In the genomic region with DNA sequence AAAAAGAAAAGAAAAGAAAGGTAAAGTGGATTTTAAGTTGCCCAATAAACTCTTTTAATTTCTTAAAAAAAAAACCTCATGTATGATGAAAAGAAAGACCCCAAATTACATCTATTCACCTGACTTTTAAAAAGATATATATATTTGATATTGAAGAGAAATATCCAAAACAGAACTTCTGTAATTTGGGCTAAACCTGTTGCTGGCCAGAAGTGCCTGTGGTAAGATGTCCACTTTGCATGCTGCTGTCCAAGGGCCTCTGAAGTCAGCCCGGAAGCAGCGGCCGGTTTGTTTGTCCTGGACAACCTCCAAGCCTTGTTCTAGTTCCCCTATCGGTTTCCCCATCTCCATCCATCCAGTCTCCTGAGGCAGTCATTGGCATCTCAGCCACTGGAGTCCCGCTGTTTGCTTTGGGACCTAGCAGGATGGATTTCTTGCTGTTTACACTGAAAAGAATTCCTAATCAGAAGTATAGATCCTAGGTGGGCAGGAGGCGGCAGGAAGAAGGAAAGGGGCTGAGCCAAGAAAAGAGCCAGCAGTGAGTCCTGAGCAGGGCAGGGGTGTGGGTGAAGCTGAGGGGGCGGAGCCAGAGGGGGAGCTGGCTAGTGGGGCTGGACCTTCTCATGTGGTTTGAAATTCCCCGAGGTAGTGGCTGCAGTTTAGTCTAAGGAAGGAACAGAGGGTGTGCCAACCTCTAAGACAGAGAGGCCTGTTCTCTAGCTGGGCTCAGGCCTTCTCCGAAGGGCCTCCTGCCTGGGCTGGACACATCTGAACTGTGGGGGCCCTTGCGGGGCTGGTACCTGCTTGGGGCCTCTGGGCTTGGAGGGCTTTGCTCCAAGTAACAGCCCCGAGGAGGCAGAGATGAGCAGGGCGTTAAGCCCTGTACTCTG, we compare ENCODE assay signal across 9 cellular contexts. TPM values are rescaled to one million over a fixed set of nuclear protein-coding genes. Genes with fewer than 3 reads are reported as not detected.
DNase-seq lines count a peak whose midpoint lies in the region; ATAC-seq and TF ChIP-seq lines count a peak whose summit lies in the region.
"Had no signal": no experiment of that assay in that cellular context is flagged by ENCODE, and none has a peak within 500 bp of the region (broad histone marks: within the 10 kb centered on the region; RNA-seq: fewer than 3 reads in every experiment).

No MANE protein-coding gene starts in this region.

- no peaks in the 10 kb centered on the region for H3K36me3 Mint-ChIP-seq in CD4-positive, alpha-beta memory T cell
- H3K36me3 Mint-ChIP-seq in activated CD4-positive, alpha-beta T cell treated with anti-CD3 and anti-CD28 coated beads for 36 hours (ENCODE audit: low read depth): no peaks in the 10 kb centered on the region

- no peaks in the 10 kb centered on the region for H3K9me3 ChIP-seq in RWPE2 (ENCODE audit: severe bottlenecking)
- H3K9me3 ChIP-seq in psoas muscle: no peaks in the 10 kb centered on the region
- H3K9me3 ChIP-seq in CD4-positive, alpha-beta memory T cell (ENCODE audit: control insufficient read depth in 1 of 2, low read length in 2 of 2): no peaks in the 10 kb centered on the region

- H3K4me1 Mint-ChIP-seq in CD4-positive, alpha-beta memory T cell: peaks cover 6 to 22% (median 11%) of the 10 kb centered on the region in 4 donors
- peaks cover 4% of the 10 kb centered on the region for H3K4me1 Mint-ChIP-seq in activated CD4-positive, alpha-beta T cell treated with anti-CD3 and anti-CD28 coated beads for 36 hours

- CTCF ChIA-PET in CD4-positive, alpha-beta memory T cell (lab: Charles Lee; ENCODE audit: partially characterized antibody): interaction anchor here (0.7 kb wide), 1 partner anchor 16 kb away, joined by 4 read pairs; no protein-coding TSS in a partner anchor
- CTCF ChIA-PET in activated CD4-positive, alpha-beta T cell treated with anti-CD3 and anti-CD28 coated beads for 36 hours (lab: Charles Lee): interaction anchor here (1.1 to 1.6 kb wide), 2 partner anchors 28 to 144 kb away, joined by 3 to 11 read pairs; a partner anchor contains a TSS

- no peaks in the 10 kb centered on the region for H3K9me3 Mint-ChIP-seq in CD4-positive, alpha-beta memory T cell
- H3K9me3 Mint-ChIP-seq in activated CD4-positive, alpha-beta T cell treated with anti-CD3 and anti-CD28 coated beads for 36 hours (ENCODE audit: low read depth): no peaks in the 10 kb centered on the region
- H3K9me3 Mint-ChIP-seq: neural crest cell had no signal

- no peaks in the 10 kb centered on the region for H3K27me3 ChIP-seq in RWPE2 (ENCODE audit: insufficient read depth, poor library complexity, severe bottlenecking)
- H3K27me3 ChIP-seq in psoas muscle (ENCODE audit: insufficient read depth in 3 of 3, low read length in 2 of 3): peaks cover 0 to 42% (median 8%) of the 10 kb centered on the region in 3 donors
- H3K27me3 ChIP-seq in CD4-positive, alpha-beta memory T cell (ENCODE audit: insufficient read depth, low read length): no peaks in the 10 kb centered on the region

- H3K27me3 Mint-ChIP-seq in CD4-positive, alpha-beta memory T cell: peaks cover 4 to 10% of the 10 kb centered on the region in 2 donors
- peaks cover 4% of the 10 kb centered on the region for H3K27me3 Mint-ChIP-seq in activated CD4-positive, alpha-beta T cell treated with anti-CD3 and anti-CD28 coated beads for 36 hours

- intact Hi-C loops in psoas muscle (cut with DNase I): no loop called here
- intact Hi-C loops in CD4-positive, alpha-beta memory T cell (cut with micrococcal nuclease): no loop called here
- intact Hi-C loops in activated CD4-positive, alpha-beta T cell treated with anti-CD3 and anti-CD28 coated beads for 36 hours (cut with DNase I, micrococcal nuclease): no loop called here

- DNase-seq in H4 (ENCODE audit: low spot score) (peak; percentile 75), RWPE2 (ENCODE audit: low spot score) (no peak), foreskin melanocyte (peak; percentile 74), psoas muscle (peak; percentile 46 to 75), NCI-H446 (lab: John Stamatoyannopoulos, UW) (no peak)
- no peak for DNase-seq in CD4-positive, alpha-beta memory T cell
- no peak for DNase-seq in activated CD4-positive, alpha-beta T cell treated with anti-CD3 and anti-CD28 coated beads for 36 hours

- H3K36me3 ChIP-seq in RWPE2 (ENCODE audit: low read depth): no peaks in the 10 kb centered on the region
- H3K36me3 ChIP-seq in psoas muscle (ENCODE audit: insufficient read depth in 1 of 2, low read depth in 1 of 2): no peaks in the 10 kb centered on the region
- H3K36me3 ChIP-seq in CD4-positive, alpha-beta memory T cell (ENCODE audit: insufficient read depth, low read length): no peaks in the 10 kb centered on the region

- peaks cover 5% of the 10 kb centered on the region for H3K4me1 ChIP-seq in RWPE2 (ENCODE audit: insufficient read depth, poor library complexity, severe bottlenecking)
- H3K4me1 ChIP-seq in psoas muscle: no peaks in the 10 kb centered on the region
- peaks cover 13% of the 10 kb centered on the region for H3K4me1 ChIP-seq in CD4-positive, alpha-beta memory T cell (ENCODE audit: insufficient read depth, low read length)

- H3K4me3 Mint-ChIP-seq in CD4-positive, alpha-beta memory T cell: no peak overlapping the region
- H3K4me3 Mint-ChIP-seq in activated CD4-positive, alpha-beta T cell treated with anti-CD3 and anti-CD28 coated beads for 36 hours: no peak overlapping the region
- H3K4me3 Mint-ChIP-seq: neural crest cell had no signal

- H3K27ac Mint-ChIP-seq in CD4-positive, alpha-beta memory T cell: no peak overlapping the region
- H3K27ac Mint-ChIP-seq in activated CD4-positive, alpha-beta T cell treated with anti-CD3 and anti-CD28 coated beads for 36 hours: no peak overlapping the region

- TF ChIP-seq CTCF in RWPE2 (IDR thresholded peaks at IDR 0.05; ENCODE audit: poor library complexity, severe bottlenecking): no peak
- no peak for TF ChIP-seq CTCF in psoas muscle (IDR thresholded peaks at IDR 0.05)

- H3K4me3 ChIP-seq in RWPE2 (ENCODE audit: severe bottlenecking) (no peak overlapping the region), psoas muscle (no peak overlapping the region)
- no peak overlapping the region for H3K4me3 ChIP-seq in CD4-positive, alpha-beta memory T cell (ENCODE audit: low read length in 2 of 2)

- ATAC-seq in RWPE2 (ENCODE audit: low read depth): peak; percentile 73
- ATAC-seq in psoas muscle: peak in 1 of 4 donors; percentile 42
- ATAC-seq in GM18858 (IDR thresholded peaks at IDR 0.05; ENCODE audit: unreplicated experiment): no peak
- ATAC-seq in activated CD4-positive, alpha-beta T cell treated with anti-CD3 and anti-CD28 coated beads for 36 hours: no peak

- H3K27ac ChIP-seq in RWPE2 (ENCODE audit: poor library complexity, severe bottlenecking) (no peak overlapping the region), psoas muscle (no peak overlapping the region)
- H3K27ac ChIP-seq in CD4-positive, alpha-beta memory T cell (ENCODE audit: low read depth, low read length): no peak overlapping the region

- POLR2A ChIA-PET in CD4-positive, alpha-beta memory T cell (lab: Charles Lee; ENCODE audit: partially characterized antibody): no interaction called here
- POLR2A ChIA-PET in activated CD4-positive, alpha-beta T cell treated with anti-CD3 and anti-CD28 coated beads for 36 hours (lab: Charles Lee): no interaction called here

- WGBS in psoas muscle, 3 donors: 39 to 44% (median 41%) methylated on average over 12 of the region's 12 CpGs

RNA-seq across cellular contexts. Expression of a gene that starts 3.3 kb away (rescaled TPM):
- not detected in 2 replicates for total RNA-seq in H4 (2014; rRNA removed; shearing (Covaris generic))
- not detected for total RNA-seq in psoas muscle
- under 1 TPM; 0.04 to 0.14 (median 0.06) TPM for polyA plus RNA-seq in psoas muscle
- total RNA-seq in CD4-positive, alpha-beta memory T cell: not detected
- polyA plus RNA-seq in CD4-positive, alpha-beta memory T cell: under 1 TPM; 0.10 to 0.12 TPM
- total RNA-seq in activated CD4-positive, alpha-beta T cell treated with anti-CD3 and anti-CD28 coated beads for 36 hours: under 1 TPM in 1 of 2 experiments, not detected in 1; 0.05 TPM
- total RNA-seq: neural crest cell had no signal

RNA-seq across cellular contexts. Expression of a gene that starts 56.5 kb away (rescaled TPM):
- total RNA-seq in H4 (2014; rRNA removed; shearing (Covaris generic)): 3.7 and 10.8 TPM in 2 replicates
- 1 to 10 TPM in 3 of 4 donors, under 1 TPM in 1; 0.96 to 3.0 (median 1.8) TPM for total RNA-seq in psoas muscle
- polyA plus RNA-seq in psoas muscle: under 1 TPM; 0.31 to 0.81 (median 0.77) TPM
- total RNA-seq in CD4-positive, alpha-beta memory T cell: 100 to 1,000 TPM; 171 to 178 TPM
- 100 to 1,000 TPM; 112 to 123 TPM for polyA plus RNA-seq in CD4-positive, alpha-beta memory T cell
- total RNA-seq in activated CD4-positive, alpha-beta T cell treated with anti-CD3 and anti-CD28 coated beads for 36 hours: 10 to 100 TPM; 62.3 to 67.5 TPM

Comparison
In these comparisons a context has a peak if more than half of its experiments do, and no peak if none do; other contexts are left out.
1. DNase-seq: peak in H4 (single experiment), foreskin melanocyte (single experiment) and psoas muscle (2 of 2); none in RWPE2 (single experiment), NCI-H446 (0 of 2), CD4-positive, alpha-beta memory T cell (0 of 5) and activated CD4-positive, alpha-beta T cell treated with anti-CD3 and anti-CD28 coated beads for 36 hours (single experiment).